In genomic region chr4:38069271-38069760, GRCh38 we compare ENCODE assay signal across 7 cellular contexts.
A peak's percentile ranks its signal among the peaks of the same experiment; 100 is the strongest.
DNase-seq lines count a peak whose midpoint lies in the region; ATAC-seq and TF ChIP-seq lines count a peak whose summit lies in the region.

No MANE protein-coding gene starts in this region.

- H3K4me1 ChIP-seq in OCI-LY7 (ENCODE audit: insufficient read depth, low read length, poor library complexity, severe bottlenecking) (peaks cover 6% of the 10 kb centered on the region), mesenchymal stem cell (ENCODE audit: control insufficient read depth, insufficient read depth, low read depth, low read length) (no peaks in the 10 kb centered on the region), suprapubic skin (peaks cover 23% of the 10 kb centered on the region)

- H2AFZ ChIP-seq in OCI-LY7 (ENCODE audit: low read length) (no peak overlapping the region), mesenchymal stem cell (ENCODE audit: low read depth, low read length) (no peak overlapping the region)

- TF ChIP-seq POLR2A in suprapubic skin (IDR thresholded peaks at IDR 0.05): no peak

- H2BK15ac ChIP-seq in mesenchymal stem cell (ENCODE audit: low read depth, poor library complexity, severe bottlenecking): no peak overlapping the region

- H3K27ac ChIP-seq in OCI-LY7 (ENCODE audit: low read depth, low read length, poor library complexity, severe bottlenecking) (no peak overlapping the region), mesenchymal stem cell (ENCODE audit: low read length, poor library complexity, severe bottlenecking) (no peak overlapping the region), suprapubic skin (no peak overlapping the region)

- H2BK12ac ChIP-seq in mesenchymal stem cell (ENCODE audit: low read length in 2 of 2): peak overlapping the region in 1 of 2 experiments; percentile 4

- H3K9ac ChIP-seq in mesenchymal stem cell (ENCODE audit: low read length): no peak overlapping the region

- H3K4me3 ChIP-seq in OCI-LY7 (ENCODE audit: low read depth, low read length, poor library complexity, severe bottlenecking) (no peak overlapping the region), mesenchymal stem cell (ENCODE audit: insufficient read depth in 1 of 2, low read depth in 1 of 2, low read length in 2 of 2) (no peak overlapping the region), suprapubic skin (no peak overlapping the region)

- TF ChIP-seq CTCF in OCI-LY7 (conservative IDR thresholded peaks at IDR 0.05; ENCODE audit: low read length): peak; percentile 39
- TF ChIP-seq CTCF in suprapubic skin (IDR thresholded peaks at IDR 0.05): peak in 1 of 2 donors; percentile 37

- no peak for TF ChIP-seq EP300 in suprapubic skin (IDR thresholded peaks at IDR 0.05)

- H3K18ac ChIP-seq in mesenchymal stem cell (ENCODE audit: low read depth in 1 of 2, low read length in 2 of 2): peak overlapping the region; percentile 3 to 57

- H2AK5ac ChIP-seq in mesenchymal stem cell (ENCODE audit: low read length, severe bottlenecking): no peak overlapping the region

- H3K4ac ChIP-seq in mesenchymal stem cell (ENCODE audit: low read depth in 1 of 2, low read length in 2 of 2): peak overlapping the region in 1 of 2 experiments; percentile 10

- H4K20me1 ChIP-seq in OCI-LY7 (ENCODE audit: insufficient read depth, low read length): no peaks in the 10 kb centered on the region

- CTCF ChIA-PET in OCI-LY7 (lab: Charles Lee; ENCODE audit: unreplicated experiment): no interaction called here

- H2BK120ac ChIP-seq in mesenchymal stem cell (ENCODE audit: low read depth, low read length): peak overlapping the region; percentile 66

- H3K27me3 ChIP-seq in mesenchymal stem cell (ENCODE audit: control insufficient read depth in 1 of 2, insufficient read depth in 1 of 2, low read length in 2 of 2) (no peaks in the 10 kb centered on the region), suprapubic skin (no peaks in the 10 kb centered on the region)

- H3K79me1 ChIP-seq in mesenchymal stem cell (replicated peaks; ENCODE audit: low read length, poor library complexity, severe bottlenecking): peaks cover 10% of the 10 kb centered on the region

- POLR2A ChIA-PET in OCI-LY7 (lab: Charles Lee): interaction anchor here (0.6 to 0.8 kb wide), 2 partner anchors 10 to 86 kb away, joined by 3 read pairs; no protein-coding TSS in a partner anchor

- DNase-seq in OCI-LY7 (ENCODE audit: low spot score) (peak; percentile 23), cerebellar cortex (ENCODE audit: low spot score) (peak; percentile 8), mesenchymal stem cell (peak; percentile 72), suprapubic skin (ENCODE audit: low spot score in 2 of 2) (no peak), NCI-H1092 treated with DMSO at 0.1 percent for 48 hours (lab: John Stamatoyannopoulos, UW) (no peak)

- H3K23ac ChIP-seq in mesenchymal stem cell (ENCODE audit: low read length in 2 of 2): no peak overlapping the region

- H3K9me3 ChIP-seq in OCI-LY7 (ENCODE audit: low read length) (no peaks in the 10 kb centered on the region), mesenchymal stem cell (ENCODE audit: control insufficient read depth, low read length) (no peaks in the 10 kb centered on the region), suprapubic skin (no peaks in the 10 kb centered on the region)

- H4K8ac ChIP-seq in mesenchymal stem cell (ENCODE audit: low read length): peak overlapping the region; percentile 28

- H3K79me2 ChIP-seq in OCI-LY7 (ENCODE audit: insufficient read depth, low read depth, low read length): 0 out of 2 replicates have a peak, but pooled peaks cover 4% of the 10 kb centered on the region

- intact Hi-C loops in OCI-LY7 (cut with micrococcal nuclease; ENCODE audit: unreplicated experiment): no loop called here

- 57% methylated on average over 6 of the region's 6 CpGs for WGBS in mesenchymal stem cell
- WGBS in suprapubic skin: 40% methylated on average over 6 of the region's 6 CpGs

- BruUV-seq in OCI-LY7 (replicated peaks; lab: Mats Ljungman, UMichigan): no TSS peak

- no peak overlapping the region for H2BK5ac ChIP-seq in mesenchymal stem cell (ENCODE audit: low read depth, low read length, poor library complexity, severe bottlenecking)

- peaks cover 99% of the 10 kb centered on the region for H3K36me3 ChIP-seq in OCI-LY7 (ENCODE audit: insufficient read depth, low read length)
- peaks cover 3 to 20% of the 10 kb centered on the region in 2 experiments for H3K36me3 ChIP-seq in mesenchymal stem cell (ENCODE audit: control insufficient read depth in 1 of 2, insufficient read depth in 2 of 2, low read depth in 1 of 2, low read length in 2 of 2)
- no peaks in the 10 kb centered on the region for H3K36me3 ChIP-seq in suprapubic skin

- ATAC-seq in GM21737 (IDR thresholded peaks at IDR 0.05; ENCODE audit: unreplicated experiment): peak; percentile 53
- no peak for ATAC-seq in GM19397 (IDR thresholded peaks at IDR 0.05; ENCODE audit: unreplicated experiment)

- H4K91ac ChIP-seq in mesenchymal stem cell (ENCODE audit: low read length): no peak overlapping the region

- H3K9me2 ChIP-seq in OCI-LY7 (ENCODE audit: insufficient read depth, low read length): no peaks in the 10 kb centered on the region

- H3K4me2 ChIP-seq in OCI-LY7 (ENCODE audit: low read length) (no peak overlapping the region), mesenchymal stem cell (ENCODE audit: low read length, poor library complexity, severe bottlenecking) (no peak overlapping the region)

- no peak overlapping the region for H3K14ac ChIP-seq in mesenchymal stem cell (ENCODE audit: low read length in 2 of 2)

Comparison
In these comparisons a context has a peak if more than half of its experiments do, and no peak if none do; other contexts are left out.
1. DNase-seq: peak in OCI-LY7 (single experiment), cerebellar cortex (single experiment) and mesenchymal stem cell (single experiment); none in suprapubic skin (0 of 2) and NCI-H1092 treated with DMSO at 0.1 percent for 48 hours (single experiment).